ENCODE assay signal across 1 cellular context in genomic region chrX:136198010-136198409, GRCh38.
TF ChIP-seq lines count a peak whose summit lies in the region.

No MANE protein-coding gene starts in this region.

TF ChIP-seq in A549, 52 proteins besides CTCF, POLR2A, EP300 and RAD21 (continued from another document):
- no peak for TF ChIP-seq HMGXB4 (CRISPR knock-in tag; IDR thresholded peaks at IDR 0.05; ENCODE audit: borderline replicate concordance)
- no peak for TF ChIP-seq ESRRA (IDR thresholded peaks at IDR 0.05; ENCODE audit: borderline replicate concordance, low read length)
- no peak for TF ChIP-seq JUN (IDR thresholded peaks at IDR 0.05)
- TF ChIP-seq TFCP2L1 (CRISPR knock-in tag; IDR thresholded peaks at IDR 0.05): no peak
- no peak for TF ChIP-seq E2F6 (IDR thresholded peaks at IDR 0.05; ENCODE audit: borderline replicate concordance, low read depth)
- no peak for TF ChIP-seq ZFP36 (IDR thresholded peaks at IDR 0.05; ENCODE audit: borderline replicate concordance, partially characterized antibody)
- no peak for TF ChIP-seq HOXA7 (CRISPR knock-in tag; IDR thresholded peaks at IDR 0.05)
- no peak for TF ChIP-seq MYC (IDR thresholded peaks at IDR 0.05; ENCODE audit: borderline replicate concordance, low read length)
- no peak for TF ChIP-seq SMC3 (IDR thresholded peaks at IDR 0.05)
- no peak for TF ChIP-seq GATA3 (IDR thresholded peaks at IDR 0.05; ENCODE audit: borderline replicate concordance)
- TF ChIP-seq JUNB (IDR thresholded peaks at IDR 0.05): no peak
- no peak for TF ChIP-seq CHD2 (IDR thresholded peaks at IDR 0.05; ENCODE audit: low read length, partially characterized antibody)
- no peak for TF ChIP-seq HES2 (IDR thresholded peaks at IDR 0.05)
- no peak for TF ChIP-seq EHF (CRISPR knock-in tag; IDR thresholded peaks at IDR 0.05)
- no peak for TF ChIP-seq RCOR1 (IDR thresholded peaks at IDR 0.05; ENCODE audit: low read depth, low read length)
- TF ChIP-seq NR3C1 (IDR thresholded peaks at IDR 0.05): no peak
